1 cellular context compared by ENCODE assay signal in the genomic region with DNA sequence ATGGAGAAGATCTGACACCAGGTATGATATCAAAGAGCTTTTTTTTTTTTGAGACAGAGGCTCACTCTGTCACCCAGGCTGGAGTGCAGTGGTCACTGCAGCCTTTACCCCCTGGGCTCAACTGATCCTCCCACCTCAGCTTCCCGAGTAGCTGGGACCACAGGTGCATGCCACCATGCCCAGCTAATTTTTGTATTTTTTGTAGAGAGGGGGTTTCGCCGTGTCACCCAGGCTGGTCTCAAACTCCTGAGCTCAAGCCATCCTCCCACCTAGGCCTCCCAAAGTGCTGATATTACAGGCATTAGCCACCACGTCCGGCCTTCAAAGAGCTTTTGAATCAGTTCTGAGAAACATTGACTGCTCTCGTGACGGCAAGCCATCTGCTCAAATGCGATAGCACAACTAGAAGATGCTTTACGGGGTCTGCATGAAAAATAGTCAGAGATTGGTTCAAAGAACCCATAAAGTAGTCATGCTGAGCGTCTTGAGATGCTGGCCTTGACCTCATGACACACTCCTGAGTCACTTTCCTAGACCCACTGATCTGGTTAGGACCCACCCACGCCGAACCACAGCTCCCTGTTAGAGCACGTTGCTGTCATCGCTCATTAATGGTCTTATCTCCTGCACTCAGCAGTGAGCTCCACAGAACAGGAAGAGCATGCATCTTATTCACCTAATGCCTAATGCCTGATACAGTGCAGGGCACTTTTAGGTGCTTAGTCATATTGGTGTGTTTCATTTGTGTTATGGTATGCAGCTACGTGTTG.
TF ChIP-seq lines count a peak whose summit lies in the region.

No MANE protein-coding gene starts in this region.

TF ChIP-seq in K562, 482 proteins besides CTCF, POLR2A, EP300 and RAD21 (continued from another document and continues in another):
- TF ChIP-seq, protein P1, sequence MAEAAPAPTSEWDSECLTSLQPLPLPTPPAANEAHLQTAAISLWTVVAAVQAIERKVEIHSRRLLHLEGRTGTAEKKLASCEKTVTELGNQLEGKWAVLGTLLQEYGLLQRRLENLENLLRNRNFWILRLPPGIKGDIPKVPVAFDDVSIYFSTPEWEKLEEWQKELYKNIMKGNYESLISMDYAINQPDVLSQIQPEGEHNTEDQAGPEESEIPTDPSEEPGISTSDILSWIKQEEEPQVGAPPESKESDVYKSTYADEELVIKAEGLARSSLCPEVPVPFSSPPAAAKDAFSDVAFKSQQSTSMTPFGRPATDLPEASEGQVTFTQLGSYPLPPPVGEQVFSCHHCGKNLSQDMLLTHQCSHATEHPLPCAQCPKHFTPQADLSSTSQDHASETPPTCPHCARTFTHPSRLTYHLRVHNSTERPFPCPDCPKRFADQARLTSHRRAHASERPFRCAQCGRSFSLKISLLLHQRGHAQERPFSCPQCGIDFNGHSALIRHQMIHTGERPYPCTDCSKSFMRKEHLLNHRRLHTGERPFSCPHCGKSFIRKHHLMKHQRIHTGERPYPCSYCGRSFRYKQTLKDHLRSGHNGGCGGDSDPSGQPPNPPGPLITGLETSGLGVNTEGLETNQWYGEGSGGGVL (CRISPR knock-in tag; IDR thresholded peaks at IDR 0.05): no peak
- TF ChIP-seq SOX6 (IDR thresholded peaks at IDR 0.05): peak; percentile 96
- TF ChIP-seq PTBP1 (IDR thresholded peaks at IDR 0.05; ENCODE audit: low read depth, low read length): peak; percentile 59; the same call in 1 of the 2 replicates
- peak; percentile 95 for TF ChIP-seq MTA3 (IDR thresholded peaks at IDR 0.05; ENCODE audit: borderline replicate concordance)
- TF ChIP-seq ZNF165 (CRISPR knock-in tag; IDR thresholded peaks at IDR 0.05; ENCODE audit: borderline replicate concordance): no peak
- no peak for TF ChIP-seq ZNF699 (CRISPR knock-in tag; IDR thresholded peaks at IDR 0.05; ENCODE audit: insufficient replicate concordance)
- TF ChIP-seq, protein P2, sequence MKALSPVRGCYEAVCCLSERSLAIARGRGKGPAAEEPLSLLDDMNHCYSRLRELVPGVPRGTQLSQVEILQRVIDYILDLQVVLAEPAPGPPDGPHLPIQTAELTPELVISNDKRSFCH (CRISPR knock-in tag; IDR thresholded peaks at IDR 0.05): no peak
- TF ChIP-seq, protein P2 (tag; IDR thresholded peaks at IDR 0.05): peak; percentile 97
- peak; percentile 99 for TF ChIP-seq TCF7 (IDR thresholded peaks at IDR 0.05; ENCODE audit: borderline replicate concordance)
- no peak for TF ChIP-seq ZNF830 (CRISPR knock-in tag; IDR thresholded peaks at IDR 0.05)
- TF ChIP-seq ARID1B (IDR thresholded peaks at IDR 0.05): peak; percentile 100
- TF ChIP-seq, protein P3, sequence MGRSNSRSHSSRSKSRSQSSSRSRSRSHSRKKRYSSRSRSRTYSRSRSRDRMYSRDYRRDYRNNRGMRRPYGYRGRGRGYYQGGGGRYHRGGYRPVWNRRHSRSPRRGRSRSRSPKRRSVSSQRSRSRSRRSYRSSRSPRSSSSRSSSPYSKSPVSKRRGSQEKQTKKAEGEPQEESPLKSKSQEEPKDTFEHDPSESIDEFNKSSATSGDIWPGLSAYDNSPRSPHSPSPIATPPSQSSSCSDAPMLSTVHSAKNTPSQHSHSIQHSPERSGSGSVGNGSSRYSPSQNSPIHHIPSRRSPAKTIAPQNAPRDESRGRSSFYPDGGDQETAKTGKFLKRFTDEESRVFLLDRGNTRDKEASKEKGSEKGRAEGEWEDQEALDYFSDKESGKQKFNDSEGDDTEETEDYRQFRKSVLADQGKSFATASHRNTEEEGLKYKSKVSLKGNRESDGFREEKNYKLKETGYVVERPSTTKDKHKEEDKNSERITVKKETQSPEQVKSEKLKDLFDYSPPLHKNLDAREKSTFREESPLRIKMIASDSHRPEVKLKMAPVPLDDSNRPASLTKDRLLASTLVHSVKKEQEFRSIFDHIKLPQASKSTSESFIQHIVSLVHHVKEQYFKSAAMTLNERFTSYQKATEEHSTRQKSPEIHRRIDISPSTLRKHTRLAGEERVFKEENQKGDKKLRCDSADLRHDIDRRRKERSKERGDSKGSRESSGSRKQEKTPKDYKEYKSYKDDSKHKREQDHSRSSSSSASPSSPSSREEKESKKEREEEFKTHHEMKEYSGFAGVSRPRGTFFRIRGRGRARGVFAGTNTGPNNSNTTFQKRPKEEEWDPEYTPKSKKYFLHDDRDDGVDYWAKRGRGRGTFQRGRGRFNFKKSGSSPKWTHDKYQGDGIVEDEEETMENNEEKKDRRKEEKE (IDR thresholded peaks at IDR 0.05; ENCODE audit: borderline replicate concordance in 1 of 2, control insufficient read depth in 1 of 2, low read depth in 2 of 2, low read length in 1 of 2): peak in 1 of 2 experiments; percentile 83; a peak in 1 of 4 replicates
- peak; percentile 86 for TF ChIP-seq BACH1 (tag; IDR thresholded peaks at IDR 0.05)
- no peak; the same call in 1 of the 2 replicates for TF ChIP-seq MIER1 (IDR thresholded peaks at IDR 0.05; ENCODE audit: low read depth)
- TF ChIP-seq KLF13 (tag; IDR thresholded peaks at IDR 0.05; ENCODE audit: borderline replicate concordance, low read depth): no peak
- peak; percentile 83 for TF ChIP-seq MEF2D (tag; conservative IDR thresholded peaks at IDR 0.05; ENCODE audit: low read depth)
- peak; percentile 94 for TF ChIP-seq BCOR (IDR thresholded peaks at IDR 0.05)
- TF ChIP-seq CHCHD3 (CRISPR knock-in tag; IDR thresholded peaks at IDR 0.05): no peak
- no peak for TF ChIP-seq ZNF277 (CRISPR knock-in tag; IDR thresholded peaks at IDR 0.05; ENCODE audit: borderline replicate concordance)
- TF ChIP-seq ETV1 (tag; conservative IDR thresholded peaks at IDR 0.05; ENCODE audit: low read depth): peak; percentile 91
- TF ChIP-seq SPI1 (IDR thresholded peaks at IDR 0.05; ENCODE audit: borderline replicate concordance, low read depth, low read length): peak; percentile 90
- peak; percentile 90 for TF ChIP-seq ZNF584 (CRISPR knock-in tag; IDR thresholded peaks at IDR 0.05; ENCODE audit: low read depth)
- TF ChIP-seq XRCC5 (IDR thresholded peaks at IDR 0.05; ENCODE audit: low read depth, low read length): peak; percentile 43; the same call in 1 of the 2 replicates
- no peak for TF ChIP-seq ZNF408 (CRISPR knock-in tag; IDR thresholded peaks at IDR 0.05; ENCODE audit: low read depth)
- peak; percentile 99 for TF ChIP-seq SMARCC2 (IDR thresholded peaks at IDR 0.05; ENCODE audit: low read depth)
- TF ChIP-seq MNT (conservative IDR thresholded peaks at IDR 0.05): peak; percentile 81 to 94
- TF ChIP-seq NFIC (IDR thresholded peaks at IDR 0.05): peak; percentile 90
- no peak for TF ChIP-seq FOXJ2 (tag; IDR thresholded peaks at IDR 0.05)
- no peak for TF ChIP-seq HNRNPK (IDR thresholded peaks at IDR 0.05; ENCODE audit: low read depth, low read length, poor library complexity, severe bottlenecking)
- peak; percentile 98 for TF ChIP-seq BHLHE40 (IDR thresholded peaks at IDR 0.05; ENCODE audit: low read length)
- TF ChIP-seq ZNF3 (CRISPR knock-in tag; IDR thresholded peaks at IDR 0.05): no peak
- TF ChIP-seq FOXA1 (IDR thresholded peaks at IDR 0.05; ENCODE audit: borderline replicate concordance): no peak
- TF ChIP-seq, protein P4, sequence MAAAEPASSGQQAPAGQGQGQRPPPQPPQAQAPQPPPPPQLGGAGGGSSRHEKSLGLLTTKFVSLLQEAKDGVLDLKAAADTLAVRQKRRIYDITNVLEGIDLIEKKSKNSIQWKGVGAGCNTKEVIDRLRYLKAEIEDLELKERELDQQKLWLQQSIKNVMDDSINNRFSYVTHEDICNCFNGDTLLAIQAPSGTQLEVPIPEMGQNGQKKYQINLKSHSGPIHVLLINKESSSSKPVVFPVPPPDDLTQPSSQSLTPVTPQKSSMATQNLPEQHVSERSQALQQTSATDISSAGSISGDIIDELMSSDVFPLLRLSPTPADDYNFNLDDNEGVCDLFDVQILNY (CRISPR knock-in tag; IDR thresholded peaks at IDR 0.05): peak; percentile 96
- TF ChIP-seq XRCC3 (IDR thresholded peaks at IDR 0.05): no peak
- peak; percentile 98 for TF ChIP-seq NCOR1 (IDR thresholded peaks at IDR 0.05)
- peak; percentile 98 for TF ChIP-seq TCF3 (CRISPR knock-in tag; IDR thresholded peaks at IDR 0.05)
- peak; percentile 95 for TF ChIP-seq MTA2 (IDR thresholded peaks at IDR 0.05; ENCODE audit: low read depth)
- TF ChIP-seq POU5F1 (IDR thresholded peaks at IDR 0.05; ENCODE audit: borderline replicate concordance, low read depth, low read length, partially characterized antibody): no peak
- TF ChIP-seq TAF7 (tag; IDR thresholded peaks at IDR 0.05): no peak
- no peak for TF ChIP-seq TFAM (CRISPR knock-in tag; conservative IDR thresholded peaks at IDR 0.05)
- peak; percentile 73 to 75 for TF ChIP-seq NRF1 (conservative IDR thresholded peaks at IDR 0.05 in 1 of 2, IDR thresholded peaks at IDR 0.05 in 1 of 2)
- no peak for TF ChIP-seq SLC30A9 (CRISPR knock-in tag; IDR thresholded peaks at IDR 0.05)
- TF ChIP-seq TEAD1 (CRISPR knock-in tag; IDR thresholded peaks at IDR 0.05): peak; percentile 62 to 93; a peak in 3 of 4 replicates
- TF ChIP-seq TAF1 (IDR thresholded peaks at IDR 0.05; ENCODE audit: control insufficient read depth, extremely low read depth, insufficient read depth, low read length, severe bottlenecking): peak; percentile 51
- peak; percentile 88 for TF ChIP-seq SP1 (CRISPR knock-in tag; IDR thresholded peaks at IDR 0.05)
- no peak for TF ChIP-seq HDAC6 (IDR thresholded peaks at IDR 0.05; ENCODE audit: low read depth, low read length)
- TF ChIP-seq YY1 (IDR thresholded peaks at IDR 0.05; ENCODE audit: borderline replicate concordance in 1 of 3, control insufficient read depth in 1 of 3, extremely low read depth in 1 of 3, insufficient read depth in 3 of 3, insufficient read length in 1 of 3, insufficient replicate concordance in 2 of 3, low read depth in 1 of 3, low read length in 2 of 3): no peak
- no peak for TF ChIP-seq FOXJ3 (CRISPR knock-in tag; IDR thresholded peaks at IDR 0.05)
- peak in 1 of 2 experiments; percentile 95 for TF ChIP-seq AFF1 (IDR thresholded peaks at IDR 0.05; ENCODE audit: low read depth in 1 of 2, partially characterized antibody in 2 of 2)
- TF ChIP-seq ZNF696 (CRISPR knock-in tag; conservative IDR thresholded peaks at IDR 0.05): no peak
- TF ChIP-seq ZNF212 (CRISPR knock-in tag; IDR thresholded peaks at IDR 0.05): no peak
- TF ChIP-seq PREB (CRISPR knock-in tag; IDR thresholded peaks at IDR 0.05): no peak
- TF ChIP-seq ARNT (IDR thresholded peaks at IDR 0.05): peak; percentile 97 to 99
- TF ChIP-seq ZNF780A (CRISPR knock-in tag; IDR thresholded peaks at IDR 0.05): no peak
- TF ChIP-seq MBD2 (IDR thresholded peaks at IDR 0.05; ENCODE audit: borderline replicate concordance, low read depth): peak; percentile 91
- TF ChIP-seq MTF1 (CRISPR knock-in tag; IDR thresholded peaks at IDR 0.05; ENCODE audit: borderline replicate concordance): no peak
